36 cellular contexts compared by ENCODE assay signal in the genomic region with DNA sequence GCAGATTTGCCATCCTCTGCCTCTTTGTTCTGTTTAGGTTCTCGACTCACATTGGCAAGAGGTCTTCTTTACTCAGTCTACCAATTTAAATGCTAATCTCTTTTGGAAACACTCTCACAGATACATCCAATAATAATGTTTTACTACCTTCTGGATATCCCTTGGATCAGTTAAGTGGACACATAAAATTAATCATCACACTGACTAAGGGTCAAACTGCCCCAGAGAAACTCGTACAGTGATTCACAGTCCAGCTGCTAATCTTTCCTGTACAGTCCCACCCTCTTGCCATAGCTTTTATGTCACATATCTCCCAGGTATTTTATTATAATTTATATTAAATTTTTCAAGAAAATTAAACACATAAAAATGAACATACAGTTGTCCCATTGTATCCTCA.
"Had no signal": no experiment of that assay in that cellular context is flagged by ENCODE, and none has a peak within 500 bp of the region (broad histone marks: within the 10 kb centered on the region; RNA-seq: fewer than 3 reads in every experiment).

No MANE protein-coding gene starts in this region.

- H3K9me3 Mint-ChIP-seq: activated CD4-positive, alpha-beta memory T cell treated with anti-CD3 and anti-CD28 coated beads for 36 hours; activated CD4-positive, alpha-beta T cell treated with anti-CD3 and anti-CD28 coated beads, Interleukin-2, amount 10 ng/mL, durations not matched to agents 24 days and 14 days; activated CD8-positive, alpha-beta T cell treated with anti-CD3 and anti-CD28 coated beads for 36 hours; activated naive CD4-positive, alpha-beta T cell treated with anti-CD3 and anti-CD28 coated beads for 36 hours; activated naive CD4-positive, alpha-beta T cell treated with anti-CD3 and anti-CD28 coated beads, Interleukin-2, amount 50 U/mL, for 72 hours; activated T-cell treated with anti-CD3 and anti-CD28 coated beads, Interleukin-2, amount 50 U/mL, for 4 hours; activated T-cell treated with anti-CD3 and anti-CD28 coated beads, Interleukin-2, amount 50 U/mL, for 72 hours; activated T-helper 1 cell treated with anti-CD3 and anti-CD28 coated beads, Interleukin-12 subunit alpha, Interleukin-12 subunit beta, Interleukin-2, Interleukin-4 antibody, amounts not matched to agents 30 ng/mL and 10 ng/mL and 1 ng/mL, durations not matched to agents 14 hours and 24 hours and 36 hours; activated T-helper 17 cell treated with anti-CD3 and anti-CD28 coated beads, Interleukin-2, amount 50 U/mL, for 72 hours; T-cell; T-helper 2 cell treated with Interferon-gamma antibody and Interleukin-4, amounts not matched to agents 5 μg/mL and 100 μg/mL, for 36 hours had no signal

- H3K4me3 ChIP-seq: adrenal gland, body of pancreas, breast epithelium had no signal

- H3K4me3 Mint-ChIP-seq: activated B cell treated with CpG ODN at 0.5 μM for 24 hours; activated CD4-positive, alpha-beta memory T cell treated with anti-CD3 and anti-CD28 coated beads for 36 hours; activated CD4-positive, alpha-beta T cell treated with anti-CD3 and anti-CD28 coated beads, Interleukin-2, amount 10 ng/mL, durations not matched to agents 24 days and 14 days; activated CD8-positive, alpha-beta T cell treated with anti-CD3 and anti-CD28 coated beads for 36 hours; activated naive CD4-positive, alpha-beta T cell treated with anti-CD3 and anti-CD28 coated beads for 36 hours; activated naive CD8-positive, alpha-beta T cell treated with anti-CD3 and anti-CD28 coated beads for 36 hours; activated T-cell treated with anti-CD3 and anti-CD28 coated beads, Interleukin-2, amount 50 U/mL, for 4 hours; activated T-cell treated with anti-CD3 and anti-CD28 coated beads, Interleukin-2, amount 50 U/mL, for 72 hours; activated T-helper 1 cell treated with anti-CD3 and anti-CD28 coated beads, Interleukin-12 subunit alpha, Interleukin-12 subunit beta, Interleukin-2, Interleukin-4 antibody, amounts not matched to agents 30 ng/mL and 10 ng/mL and 1 ng/mL, durations not matched to agents 14 hours and 24 hours and 36 hours; activated T-helper 17 cell treated with anti-CD3 and anti-CD28 coated beads, Interleukin-2, amount 50 U/mL, for 72 hours; T-cell; T-helper 17 cell; T-helper 2 cell treated with Interferon-gamma antibody and Interleukin-4, amounts not matched to agents 5 μg/mL and 100 μg/mL, for 36 hours had no signal

- ATAC-seq: activated CD8-positive, alpha-beta T cell treated with anti-CD3 and anti-CD28 coated beads for 36 hours; activated naive CD4-positive, alpha-beta T cell treated with anti-CD3 and anti-CD28 coated beads, Interleukin-2, amount 50 U/mL, for 72 hours; activated T-cell treated with anti-CD3 and anti-CD28 coated beads, Interleukin-2, amount 50 U/mL, for 4 hours; activated T-cell treated with anti-CD3 and anti-CD28 coated beads, Interleukin-2, amount 50 U/mL, for 72 hours; activated T-helper 17 cell treated with anti-CD3 and anti-CD28 coated beads, Interleukin-2, amount 50 U/mL, for 72 hours; body of pancreas; T-cell; T-helper 17 cell had no signal

- H3K4me1 Mint-ChIP-seq: activated B cell treated with CpG ODN at 0.5 μM for 24 hours; activated CD4-positive, alpha-beta T cell treated with anti-CD3 and anti-CD28 coated beads, Interleukin-2, amount 10 ng/mL, durations not matched to agents 24 days and 14 days; activated naive CD8-positive, alpha-beta T cell treated with anti-CD3 and anti-CD28 coated beads for 36 hours; activated T-helper 17 cell treated with anti-CD3 and anti-CD28 coated beads, Interleukin-2, amount 50 U/mL, for 72 hours; T-cell; T-helper 17 cell had no signal

- H3K27me3 ChIP-seq: adrenal gland, body of pancreas, brain microvascular endothelial cell, breast epithelium had no signal

- H3K27me3 Mint-ChIP-seq: activated B cell treated with CpG ODN at 0.5 μM for 24 hours; activated CD4-positive, alpha-beta memory T cell treated with anti-CD3 and anti-CD28 coated beads for 36 hours; T-helper 17 cell had no signal

- H3K36me3 ChIP-seq: adrenal gland, brain microvascular endothelial cell, breast epithelium had no signal

- H3K27ac ChIP-seq: adrenal gland, body of pancreas, brain microvascular endothelial cell, breast epithelium, VCaP had no signal

- FAIRE-seq: astrocyte, TTC549 had no signal

- H3K27ac Mint-ChIP-seq: activated B cell treated with CpG ODN at 0.5 μM for 24 hours; activated CD4-positive, alpha-beta memory T cell treated with anti-CD3 and anti-CD28 coated beads for 36 hours; activated CD4-positive, alpha-beta T cell treated with anti-CD3 and anti-CD28 coated beads, Interleukin-2, amount 10 ng/mL, durations not matched to agents 24 days and 14 days; activated CD8-positive, alpha-beta T cell treated with anti-CD3 and anti-CD28 coated beads for 36 hours; activated naive CD4-positive, alpha-beta T cell treated with anti-CD3 and anti-CD28 coated beads for 36 hours; activated naive CD4-positive, alpha-beta T cell treated with anti-CD3 and anti-CD28 coated beads, Interleukin-2, amount 50 U/mL, for 72 hours; activated naive CD8-positive, alpha-beta T cell treated with anti-CD3 and anti-CD28 coated beads for 36 hours; activated T-cell treated with anti-CD3 and anti-CD28 coated beads, Interleukin-2, amount 50 U/mL, for 72 hours; activated T-helper 1 cell treated with anti-CD3 and anti-CD28 coated beads, Interleukin-12 subunit alpha, Interleukin-12 subunit beta, Interleukin-2, Interleukin-4 antibody, amounts not matched to agents 30 ng/mL and 10 ng/mL and 1 ng/mL, durations not matched to agents 14 hours and 24 hours and 36 hours; activated T-helper 17 cell treated with anti-CD3 and anti-CD28 coated beads, Interleukin-2, amount 50 U/mL, for 72 hours; T-cell; T-helper 17 cell; T-helper 2 cell treated with Interferon-gamma antibody and Interleukin-4, amounts not matched to agents 5 μg/mL and 100 μg/mL, for 36 hours had no signal

- H3K36me3 Mint-ChIP-seq: activated CD4-positive, alpha-beta memory T cell treated with anti-CD3 and anti-CD28 coated beads for 36 hours; activated naive CD4-positive, alpha-beta T cell treated with anti-CD3 and anti-CD28 coated beads, Interleukin-2, amount 50 U/mL, for 72 hours; activated naive CD8-positive, alpha-beta T cell treated with anti-CD3 and anti-CD28 coated beads for 36 hours; T-cell had no signal

- H3K9me3 ChIP-seq: adrenal gland, body of pancreas, breast epithelium had no signal

- H3K4me1 ChIP-seq: adrenal gland, breast epithelium had no signal

- DNase-seq: activated B cell treated with CpG ODN at 0.5 μM for 24 hours; activated CD4-positive, alpha-beta memory T cell treated with anti-CD3 and anti-CD28 coated beads for 36 hours; activated CD4-positive, alpha-beta T cell treated with anti-CD3 and anti-CD28 coated beads for 4 hours; activated CD4-positive, alpha-beta T cell treated with anti-CD3 and anti-CD28 coated beads, Interleukin-2, amount 10 ng/mL, durations not matched to agents 24 days and 14 days; activated CD4-positive, alpha-beta T cell treated with anti-CD3 and anti-CD28 coated beads, Interleukin-2, amount 50 U/mL, for 1 hour; activated CD4-positive, alpha-beta T cell treated with anti-CD3 and anti-CD28 coated beads, Interleukin-2, amount 50 U/mL, for 4 hours; activated CD4-positive, CD25-positive, alpha-beta regulatory T cell treated with anti-CD3 and anti-CD28 coated beads, Interleukin-2, amount 50 U/mL, for 72 hours; activated CD8-positive, alpha-beta memory T cell treated with anti-CD3 and anti-CD28 coated beads, Interleukin-2, amount 50 U/mL, for 4 hours; activated CD8-positive, alpha-beta T cell treated with anti-CD3 and anti-CD28 coated beads for 36 hours; activated effector memory CD4-positive, alpha-beta T cell treated with anti-CD3 and anti-CD28 coated beads, Interleukin-2, amount 50 U/mL, for 16 hours; activated gamma-delta T cell treated with Interleukin-2 at 50 U/mL for 16 hours; activated naive CD4-positive, alpha-beta T cell; activated naive CD4-positive, alpha-beta T cell treated with anti-CD3 and anti-CD28 coated beads for 36 hours; activated naive CD4-positive, alpha-beta T cell treated with anti-CD3 and anti-CD28 coated beads, Interleukin-2, amount 50 U/mL, for 16 hours; activated naive CD8-positive, alpha-beta T cell treated with anti-CD3 and anti-CD28 coated beads for 36 hours; activated T-cell treated with anti-CD3 and anti-CD28 coated beads for 4 hours; activated T-cell treated with anti-CD3 and anti-CD28 coated beads, Interleukin-2, amount 50 U/mL, for 1 hour; activated T-cell treated with anti-CD3 and anti-CD28 coated beads, Interleukin-2, amount 50 U/mL, for 4 hours; activated T-cell treated with anti-CD3 and anti-CD28 coated beads, Interleukin-2, amount 50 U/mL, for 72 hours; adrenal gland; amniotic stem cell; aorta; body of pancreas; brain microvascular endothelial cell; central memory CD4-positive, alpha-beta T cell; T-cell; T-helper 17 cell; T-helper 9 cell had no signal
